Comparison of ENCODE assay signal across 1 cellular context in genomic region chr3:16536344-16536663, GRCh38.
TF ChIP-seq lines count a peak whose summit lies in the region.

No MANE protein-coding gene starts in this region.

TF ChIP-seq in WTC11, 78 proteins besides CTCF, POLR2A, EP300 and RAD21 (continued from another document):
- no peak for TF ChIP-seq ZNF532 (CRISPR knock-in tag; IDR thresholded peaks at IDR 0.05; ENCODE audit: borderline replicate concordance)
